Comparison of ENCODE assay signal across 38 cellular contexts in genomic region chr11:5441414-5441813, GRCh38. TPM values are rescaled to one million over a fixed set of nuclear protein-coding genes. Genes with fewer than 3 reads are reported as not detected.
"Had no signal": no experiment of that assay in that cellular context is flagged by ENCODE, and none has a peak within 500 bp of the region (broad histone marks: within the 10 kb centered on the region; RNA-seq: fewer than 3 reads in every experiment).

Gene OR51I1 (minus strand): TSS chr11:5441514. CDS start chr11:5441514, 0 bp downstream.

- H3K4me2 ChIP-seq: KMS-11 had no signal

- DNase-seq: Karpas-422, Kasumi-1, MG63, MM.1S, MV-4-11, NCI-H1048, NCI-H1092, NCI-H1092 treated with DMSO at 0.1 percent for 48 hours, NCI-H1105, NCI-H1105 treated with DMSO at 0.1 percent for 48 hours, NCI-H1417 treated with DMSO at 0.1 percent for 48 hours, NCI-H1436, NCI-H1436 treated with DMSO at 0.1 percent for 48 hours, NCI-H146, NCI-H1694 treated with DMSO at 0.1 percent for 48 hours, NCI-H187, NCI-H187 treated with DMSO at 0.1 percent for 48 hours, NCI-H1930, NCI-H2029, NCI-H2029 treated with DMSO at 0.1 percent for 48 hours, NCI-H2081, NCI-H2081 treated with DMSO at 0.1 percent for 48 hours, NCI-H2107, NCI-H2171, NCI-H2171 treated with DMSO at 0.1 percent for 48 hours, NCI-H2227 treated with DMSO at 0.1 percent for 48 hours, NCI-H226, NCI-H345, NCI-H446, NCI-H446 treated with DMSO at 0.1 percent for 48 hours, NCI-H510A, NCI-H510A treated with DMSO at 0.1 percent for 48 hours, NCI-H524 had no signal

- H3K27ac ChIP-seq: KMS-11 had no signal

- H3K9me3 ChIP-seq: MG63 had no signal

- H3K9ac ChIP-seq: KMS-11 had no signal

- H3K4me3 ChIP-seq: MG63 had no signal

- H3K36me3 ChIP-seq: MG63 had no signal

RNA-seq across cellular contexts. Expression of gene OR51I1, which starts in this region (rescaled TPM):
- total RNA-seq: LHCN-M2, M059J, MCF 10A, NCI-H460 had no signal
